In the genomic region with DNA sequence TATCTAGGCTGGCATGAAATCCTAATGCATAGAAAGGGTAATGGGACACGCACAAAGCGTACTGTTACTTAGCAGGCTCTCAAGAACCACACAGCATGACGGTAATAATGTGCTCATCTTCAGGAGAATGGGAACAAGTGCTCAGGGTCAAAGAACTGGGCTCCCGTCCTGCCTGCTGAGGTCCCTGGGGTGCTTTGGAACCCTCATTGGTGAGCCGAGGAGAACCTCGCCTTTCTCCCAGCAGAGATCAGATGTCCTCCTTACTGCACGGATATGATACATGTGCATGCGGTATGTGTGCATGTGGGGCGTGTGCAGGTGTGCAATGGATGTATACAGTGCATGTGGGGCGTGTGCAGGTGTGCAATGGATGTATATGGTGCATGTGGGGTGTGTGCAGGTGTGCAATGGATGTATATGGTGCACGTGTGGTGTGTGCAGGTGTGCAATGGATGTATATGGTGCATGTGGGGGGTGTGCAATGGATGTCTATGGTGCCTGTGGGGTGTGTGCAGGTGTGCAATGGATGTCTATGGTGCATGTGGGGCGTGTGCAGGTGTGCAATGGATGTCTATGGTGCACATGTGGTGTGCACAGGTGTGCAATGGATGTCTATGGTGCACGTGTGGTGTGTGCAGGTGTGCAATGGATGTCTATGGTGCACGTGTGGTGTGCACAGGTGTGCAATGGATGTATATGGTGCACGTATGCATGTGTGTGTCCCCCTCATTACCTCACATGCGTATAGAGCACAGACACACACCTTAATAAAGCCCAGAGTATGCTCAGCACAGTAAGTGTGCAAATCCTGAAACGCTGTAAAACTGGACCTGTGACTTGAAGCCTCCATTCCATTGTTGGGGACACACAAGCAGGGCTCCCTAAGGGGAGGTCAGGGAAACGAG, we compare ENCODE assay signal across 19 cellular contexts.
DNase-seq lines count a peak whose midpoint lies in the region; TF ChIP-seq lines count a peak whose summit lies in the region.
"Had no signal": no experiment of that assay in that cellular context is flagged by ENCODE, and none has a peak within 500 bp of the region (broad histone marks: within the 10 kb centered on the region; RNA-seq: fewer than 3 reads in every experiment).

No MANE protein-coding gene starts in this region.

- in situ Hi-C loops in GM13977 (cut with MboI; ENCODE audit: low pct_unique_long_range_greater_than_20kb, low sequenced_read_pairs, unreplicated experiment) = no loop called here

- H3K4me3 ChIP-seq in H7 (ENCODE audit: insufficient read depth, low read depth, low read length) (no peak overlapping the region), osteoblast (ENCODE audit: insufficient read depth, low read length) (no peak overlapping the region)
- H3K4me3 ChIP-seq: BLaER1 had no signal

- no peak for TF ChIP-seq CTCF in osteoblast (IDR thresholded peaks at IDR 0.05; ENCODE audit: extremely low read depth, low read depth, low read length)
- TF ChIP-seq CTCF in GM13977 (IDR thresholded peaks at IDR 0.05; ENCODE audit: extremely low read depth, insufficient read depth, missing control alignments) = no peak

- no peak overlapping the region for H2AFZ ChIP-seq in osteoblast (ENCODE audit: low read length)

- H3K36me3 ChIP-seq in H7 (replicated peaks; ENCODE audit: control insufficient read depth, insufficient read depth, low read length) = no peaks in the 10 kb centered on the region
- no peaks in the 10 kb centered on the region for H3K36me3 ChIP-seq in osteoblast (ENCODE audit: insufficient read depth, low read length)
- H3K36me3 ChIP-seq: BLaER1 had no signal

- H3K27ac ChIP-seq in osteoblast (ENCODE audit: low read depth, low read length) = no peak overlapping the region
- H3K27ac ChIP-seq: BLaER1 had no signal

- no peaks in the 10 kb centered on the region for H3K79me2 ChIP-seq in osteoblast (ENCODE audit: insufficient read depth, low read length)

- no peaks in the 10 kb centered on the region for H4K20me1 ChIP-seq in osteoblast (ENCODE audit: insufficient read depth, low read length)
- H4K20me1 ChIP-seq: BLaER1 had no signal

- H3K9me3 ChIP-seq in osteoblast (ENCODE audit: low read depth, low read length) = peaks cover 4% of the 10 kb centered on the region
- H3K9me3 ChIP-seq: BLaER1, SK-N-SH had no signal

- no peak overlapping the region for H3K4me2 ChIP-seq in osteoblast (ENCODE audit: insufficient read depth, low read length)
- H3K4me2 ChIP-seq: BLaER1, SK-N-SH had no signal

- no peaks in the 10 kb centered on the region for H3K4me1 ChIP-seq in osteoblast (ENCODE audit: insufficient read depth, low read length)
- H3K4me1 ChIP-seq: BLaER1 had no signal

- H3K27me3 ChIP-seq in H7 (ENCODE audit: control insufficient read depth, insufficient read depth, low read length) (no peaks in the 10 kb centered on the region), osteoblast (ENCODE audit: insufficient read depth, low read length) (no peaks in the 10 kb centered on the region)
- H3K27me3 ChIP-seq: BLaER1 had no signal

- DNase-seq in H7 = peak; percentile 17
- peak; percentile 80 to 84 for DNase-seq in NCI-H187 (lab: John Stamatoyannopoulos, UW)
- DNase-seq in ecto neural progenitor cell (ENCODE audit: low spot score) = peak; percentile 19
- peak; percentile 36 for DNase-seq in osteoblast (ENCODE audit: insufficient read length, low spot score, missing footprints)
- DNase-seq in LoVo (ENCODE audit: low spot score) = no peak
- DNase-seq in 8988T = no peak
- DNase-seq in GM13977 (ENCODE audit: low spot score) = no peak
- DNase-seq in activated naive CD4-positive, alpha-beta T cell treated with anti-CD3 and anti-CD28 coated beads, Interleukin-2, amount 50 U/mL, for 16 hours = no peak
- DNase-seq: CD4-positive, alpha-beta memory T cell; DMS153; EL; IMR-90; NCI-H1436; NCI-H2081; NCI-H82; RPMI8226; SHP77 treated with DMSO at 0.1 percent for 48 hours had no signal

Comparison
In these comparisons a context has a peak if more than half of its experiments do, and no peak if none do; other contexts are left out.
1. DNase-seq: peak in H7 (single experiment), NCI-H187 (2 of 2), ecto neural progenitor cell (single experiment) and osteoblast (single experiment); none in LoVo (single experiment), 8988T (single experiment), GM13977 (single experiment) and activated naive CD4-positive, alpha-beta T cell treated with anti-CD3 and anti-CD28 coated beads, Interleukin-2, amount 50 U/mL, for 16 hours (single experiment).